18 cellular contexts compared by ENCODE assay signal in genomic region chr2:222054813-222055212, GRCh38.
DNase-seq lines count a peak whose midpoint lies in the region; ATAC-seq, FAIRE-seq and TF ChIP-seq lines count a peak whose summit lies in the region.
"Had no signal": no experiment of that assay in that cellular context is flagged by ENCODE, and none has a peak within 500 bp of the region (broad histone marks: within the 10 kb centered on the region; RNA-seq: fewer than 3 reads in every experiment).

No MANE protein-coding gene starts in this region.

- no peaks in the 10 kb centered on the region for H3K9me3 ChIP-seq in RWPE2 (ENCODE audit: severe bottlenecking)
- H3K9me3 ChIP-seq: A549, Caco-2 had no signal

- H3K4me3 ChIP-seq in RWPE2 (ENCODE audit: severe bottlenecking) (no peak overlapping the region), fibroblast of villous mesenchyme (ENCODE audit: low read depth, low read length) (no peak overlapping the region)
- H3K4me3 ChIP-seq: A549, GM12878 had no signal

- H3K4me1 ChIP-seq in RWPE2 (ENCODE audit: insufficient read depth, poor library complexity, severe bottlenecking), result no peaks in the 10 kb centered on the region
- H3K4me1 ChIP-seq: Caco-2 had no signal

- H3K27ac ChIP-seq in RWPE2 (ENCODE audit: poor library complexity, severe bottlenecking), result no peak overlapping the region
- H3K27ac ChIP-seq: 22Rv1, A549, C4-2B had no signal

- no peaks in the 10 kb centered on the region for H3K36me3 ChIP-seq in RWPE2 (ENCODE audit: low read depth)

- DNase-seq in EH (ENCODE audit: low read depth), result peak; percentile 25
- peak; percentile 9 for DNase-seq in HCEC 1CT
- DNase-seq in RWPE2 (ENCODE audit: low spot score), result no peak
- peak; percentile 1 for DNase-seq in fibroblast of villous mesenchyme (ENCODE audit: low read depth)
- no peak for DNase-seq in RCC 7860 (ENCODE audit: low spot score)
- DNase-seq in activated effector memory CD4-positive, alpha-beta T cell treated with Interleukin-2 at 50 U/mL for 16 hours, result no peak
- DNase-seq: AML-193; Caco-2; CD4-positive, alpha-beta T cell; H9 had no signal

- H3K27me3 ChIP-seq in RWPE2 (ENCODE audit: insufficient read depth, poor library complexity, severe bottlenecking), result peaks cover 56% of the 10 kb centered on the region

- FAIRE-seq in RCC 7860 (lab: Jason Lieb, UNC), result no peak
- FAIRE-seq: A549, D721Med, GM12878, H1, HepG2 had no signal

- TF ChIP-seq CTCF in RWPE2 (IDR thresholded peaks at IDR 0.05; ENCODE audit: poor library complexity, severe bottlenecking), result no peak
- TF ChIP-seq CTCF in fibroblast of villous mesenchyme (IDR thresholded peaks at IDR 0.05; ENCODE audit: insufficient read depth, low read depth, low read length), result no peak

- peak; percentile 21; the same call in 1 of the 3 replicates for ATAC-seq in RWPE2 (ENCODE audit: low read depth)
- no peak for ATAC-seq in HG03196 (IDR thresholded peaks at IDR 0.05; ENCODE audit: unreplicated experiment)
- ATAC-seq: A549, GM12878, HepG2 had no signal

Comparison
In these comparisons a context has a peak if more than half of its experiments do, and no peak if none do; other contexts are left out.
1. DNase-seq: peak in EH (single experiment), HCEC 1CT (single experiment) and fibroblast of villous mesenchyme (single experiment); none in RWPE2 (single experiment), RCC 7860 (single experiment) and activated effector memory CD4-positive, alpha-beta T cell treated with Interleukin-2 at 50 U/mL for 16 hours (single experiment).